Comparison of ENCODE assay signal across 38 cellular contexts in genomic region chr10:118541718-118542117, GRCh38. TPM values are rescaled to one million over a fixed set of nuclear protein-coding genes. Genes with fewer than 3 reads are reported as not detected.
"Had no signal": no experiment of that assay in that cellular context is flagged by ENCODE, and none has a peak within 500 bp of the region (broad histone marks: within the 10 kb centered on the region; RNA-seq: fewer than 3 reads in every experiment).

No MANE protein-coding gene starts in this region.

- H3K36me3 ChIP-seq: MG63 had no signal

- H3K27me3 ChIP-seq: MG63 had no signal

- H3K4me3 ChIP-seq: MG63 had no signal

- H3K9me3 ChIP-seq: MG63 had no signal

- DNase-seq: Karpas-422, Kasumi-1, MG63, MM.1S, MV-4-11, NCI-H1048, NCI-H1092, NCI-H1092 treated with DMSO at 0.1 percent for 48 hours, NCI-H1105, NCI-H1105 treated with DMSO at 0.1 percent for 48 hours, NCI-H1417, NCI-H1417 treated with DMSO at 0.1 percent for 48 hours, NCI-H1436, NCI-H1436 treated with DMSO at 0.1 percent for 48 hours, NCI-H146, NCI-H1694, NCI-H1694 treated with DMSO at 0.1 percent for 48 hours, NCI-H187, NCI-H187 treated with DMSO at 0.1 percent for 48 hours, NCI-H1930, NCI-H2029, NCI-H2029 treated with DMSO at 0.1 percent for 48 hours, NCI-H2081, NCI-H2081 treated with DMSO at 0.1 percent for 48 hours, NCI-H2107, NCI-H2171, NCI-H2171 treated with DMSO at 0.1 percent for 48 hours, NCI-H2227 treated with DMSO at 0.1 percent for 48 hours, NCI-H226, NCI-H345, NCI-H446, NCI-H446 treated with DMSO at 0.1 percent for 48 hours, NCI-H510A, NCI-H510A treated with DMSO at 0.1 percent for 48 hours, NCI-H524 had no signal

RNA-seq across cellular contexts. Expression of gene PRLHR, which starts 53.7 kb away (rescaled TPM):
- total RNA-seq: LHCN-M2, M059J, NCI-H460 had no signal
